In genomic region chr15:76904461-76905012, GRCh38 we compare ENCODE assay signal across 8 cellular contexts. TPM values are rescaled to one million over a fixed set of nuclear protein-coding genes. Genes with fewer than 3 reads are reported as not detected.
DNase-seq lines count a peak whose midpoint lies in the region; ATAC-seq and TF ChIP-seq lines count a peak whose summit lies in the region.

No MANE protein-coding gene starts in this region.

- no peaks in the 10 kb centered on the region for H3K9me3 ChIP-seq in T-helper 17 cell (ENCODE audit: control insufficient read depth, low read length, poor library complexity, severe bottlenecking)
- H3K9me3 ChIP-seq in liver (ENCODE audit: control insufficient read depth in 4 of 4, low read length in 3 of 4), result no peaks in the 10 kb centered on the region

- WGBS in liver, result under 1% methylated on average over 29 of the region's 29 CpGs

- H3K27me3 Mint-ChIP-seq in T-helper 17 cell, result no peaks in the 10 kb centered on the region
- H3K27me3 Mint-ChIP-seq in stimulated activated memory B cell treated with anti-CD40 and anti-IgM and Interleukin-4, amounts not matched to agents 10 μg/mL and 1 μg/mL and 100 μg/mL, for 72 hours, result no peaks in the 10 kb centered on the region

- H3K27ac Mint-ChIP-seq in T-helper 17 cell, result peak overlapping the region; percentile 94
- H3K27ac Mint-ChIP-seq in stimulated activated memory B cell treated with anti-CD40 and anti-IgM and Interleukin-4, amounts not matched to agents 10 μg/mL and 1 μg/mL and 100 μg/mL, for 72 hours, result peak overlapping the region; percentile 94

- H3K36me3 ChIP-seq in liver (ENCODE audit: control insufficient read depth in 4 of 4, insufficient read depth in 3 of 4, low read depth in 1 of 4, low read length in 3 of 4), result no peaks in the 10 kb centered on the region

- ATAC-seq in HG03565 (IDR thresholded peaks at IDR 0.05; ENCODE audit: unreplicated experiment), result peak; percentile 11
- no peak for ATAC-seq in T-helper 17 cell
- no peak for ATAC-seq in stimulated activated memory B cell treated with anti-CD40 and anti-IgM and Interleukin-4, amounts not matched to agents 10 μg/mL and 1 μg/mL and 100 μg/mL, for 72 hours
- no peak for ATAC-seq in GM19023 (IDR thresholded peaks at IDR 0.05; ENCODE audit: unreplicated experiment)

- H3K27ac ChIP-seq in coronary artery, result peak overlapping the region; percentile 94 to 96
- H3K27ac ChIP-seq in liver (ENCODE audit: low read depth in 1 of 2, low read length in 2 of 2), result peak overlapping the region; percentile 89 to 95

- no peaks in the 10 kb centered on the region for H3K9me3 Mint-ChIP-seq in stimulated activated memory B cell treated with anti-CD40 and anti-IgM and Interleukin-4, amounts not matched to agents 10 μg/mL and 1 μg/mL and 100 μg/mL, for 72 hours

- in situ Hi-C loops in GM13977 (cut with MboI; ENCODE audit: low pct_unique_long_range_greater_than_20kb, low sequenced_read_pairs, unreplicated experiment), result no loop called here

- TF ChIP-seq CTCF in GM13977 (IDR thresholded peaks at IDR 0.05; ENCODE audit: extremely low read depth, insufficient read depth, missing control alignments), result no peak
- no peak for TF ChIP-seq CTCF in coronary artery (IDR thresholded peaks at IDR 0.05)
- no peak for TF ChIP-seq CTCF in liver (IDR thresholded peaks at IDR 0.05; ENCODE audit: low read depth, low read length, missing input control)

- H3K36me3 Mint-ChIP-seq in T-helper 17 cell (ENCODE audit: low read depth), result no peaks in the 10 kb centered on the region
- H3K36me3 Mint-ChIP-seq in stimulated activated memory B cell treated with anti-CD40 and anti-IgM and Interleukin-4, amounts not matched to agents 10 μg/mL and 1 μg/mL and 100 μg/mL, for 72 hours, result peaks cover 4% of the 10 kb centered on the region

- peaks cover 19% of the 10 kb centered on the region for H3K4me1 Mint-ChIP-seq in T-helper 17 cell
- H3K4me1 Mint-ChIP-seq in stimulated activated memory B cell treated with anti-CD40 and anti-IgM and Interleukin-4, amounts not matched to agents 10 μg/mL and 1 μg/mL and 100 μg/mL, for 72 hours, result peaks cover 54% of the 10 kb centered on the region

- no peaks in the 10 kb centered on the region for H3K27me3 ChIP-seq in liver (ENCODE audit: control insufficient read depth in 4 of 4, insufficient read depth in 4 of 4, low read length in 3 of 4)

- H3K4me3 ChIP-seq in coronary artery, result peak overlapping the region; percentile 97
- H3K4me3 ChIP-seq in liver (ENCODE audit: low read depth in 1 of 3, low read length in 3 of 3), result peak overlapping the region; percentile 57 to 88 (median 87)

- peaks cover 3 to 36% (median 22%) of the 10 kb centered on the region in 4 donors for H3K4me1 ChIP-seq in liver (ENCODE audit: control insufficient read depth in 4 of 4, insufficient read depth in 4 of 4, low read length in 3 of 4)

- peak overlapping the region; percentile 29 to 85 for H3K9ac ChIP-seq in liver (ENCODE audit: low read depth in 1 of 2, low read length in 2 of 2)

- peak; percentile 21 for DNase-seq in A172 (ENCODE audit: low spot score)
- DNase-seq in GM13977 (ENCODE audit: low spot score), result peak; percentile 31
- peak in 1 of 3 donors; percentile 8 for DNase-seq in T-helper 17 cell
- no peak for DNase-seq in coronary artery (ENCODE audit: low spot score)

- TF ChIP-seq RAD21 in liver (IDR thresholded peaks at IDR 0.05), result no peak

- peak overlapping the region; percentile 94 for H3K4me3 Mint-ChIP-seq in T-helper 17 cell
- H3K4me3 Mint-ChIP-seq in stimulated activated memory B cell treated with anti-CD40 and anti-IgM and Interleukin-4, amounts not matched to agents 10 μg/mL and 1 μg/mL and 100 μg/mL, for 72 hours, result peak overlapping the region; percentile 95

TF ChIP-seq in liver, 16 proteins besides CTCF, POLR2A, EP300 and RAD21:
- TF ChIP-seq, protein P1, sequence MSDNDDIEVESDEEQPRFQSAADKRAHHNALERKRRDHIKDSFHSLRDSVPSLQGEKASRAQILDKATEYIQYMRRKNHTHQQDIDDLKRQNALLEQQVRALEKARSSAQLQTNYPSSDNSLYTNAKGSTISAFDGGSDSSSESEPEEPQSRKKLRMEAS (IDR thresholded peaks at IDR 0.05), result peak; percentile 19
- no peak for TF ChIP-seq HNF4A (conservative IDR thresholded peaks at IDR 0.05)
- TF ChIP-seq FOXA2 (IDR thresholded peaks at IDR 0.05), result no peak
TF ChIP-seq in liver: peak in this region for 1.

RNA-seq across cellular contexts. Expression of gene SCAPER, which starts 0.6 kb away (rescaled TPM):
- total RNA-seq in A172 (2014; rRNA removed; shearing (Covaris generic)), result 8.5 and 22.7 TPM in 2 replicates
- total RNA-seq in T-helper 17 cell (10 to 100 TPM; 33.7 to 36.6 TPM), liver (10 to 100 TPM in 1 of 2 donors, 1 to 10 TPM in 1; 6.0 to 18.0 TPM)
- polyA plus RNA-seq in liver, result 10 to 100 TPM in 1 of 2 donors, 1 to 10 TPM in 1; 3.3 to 13.9 TPM

RNA-seq across cellular contexts. Expression of gene RCN2, which starts 27.0 kb away (rescaled TPM):
- 167 and 217 TPM in 2 replicates for total RNA-seq in A172 (2014; rRNA removed; shearing (Covaris generic))
- total RNA-seq in T-helper 17 cell (10 to 100 TPM; 16.2 to 17.1 TPM), liver (10 to 100 TPM; 12.0 to 28.2 TPM)
- 10 to 100 TPM in 1 of 2 donors, 1 to 10 TPM in 1; 8.7 to 18.2 TPM for polyA plus RNA-seq in liver
